Comparison of ENCODE assay signal across 14 cellular contexts in the genomic region with DNA sequence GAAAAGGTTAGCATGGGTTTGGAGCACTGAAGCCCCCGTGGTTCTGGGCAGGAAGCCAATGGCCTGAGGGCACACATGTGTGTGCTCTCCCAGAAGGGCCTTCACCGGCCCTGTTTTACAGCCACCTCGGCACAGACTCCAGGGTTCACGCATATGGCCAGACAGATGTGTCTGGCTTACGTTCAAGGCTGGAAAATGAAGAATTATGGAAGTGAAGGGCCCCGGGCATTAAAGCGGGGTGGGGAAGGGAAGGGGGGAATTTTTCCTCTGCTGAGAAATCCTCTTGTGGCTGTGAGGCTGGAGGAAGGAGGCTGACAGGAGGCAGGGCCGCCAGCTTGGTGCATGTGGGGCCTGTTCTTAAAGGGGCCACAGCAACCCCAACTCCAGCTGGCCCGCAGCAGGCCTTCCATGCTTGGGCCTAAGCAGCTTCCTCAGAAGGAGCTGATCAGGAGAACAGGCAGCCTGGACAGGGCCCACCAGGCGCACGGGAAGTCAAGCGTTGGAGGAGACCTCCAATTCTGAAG. TPM values are rescaled to one million over a fixed set of nuclear protein-coding genes. Genes with fewer than 3 reads are reported as not detected.
DNase-seq lines count a peak whose midpoint lies in the region; ATAC-seq and TF ChIP-seq lines count a peak whose summit lies in the region.
"Had no signal": no experiment of that assay in that cellular context is flagged by ENCODE, and none has a peak within 500 bp of the region (broad histone marks: within the 10 kb centered on the region; RNA-seq: fewer than 3 reads in every experiment).

No MANE protein-coding gene starts in this region.

- no peak for TF ChIP-seq POLR2A in suprapubic skin (IDR thresholded peaks at IDR 0.05)

- H3K36me3 ChIP-seq in lung (ENCODE audit: control insufficient read depth in 2 of 2, insufficient read depth in 2 of 2, low read length in 2 of 2) (peaks cover 0 to 21% of the 10 kb centered on the region in 2 donors), suprapubic skin (peaks cover 55% of the 10 kb centered on the region)

- WGBS in lung, 2 donors = 56 to 62% methylated on average over 12 of the region's 12 CpGs
- WGBS in suprapubic skin = 54% methylated on average over 10 of the region's 12 CpGs

- CTCF ChIA-PET in WTC11 (lab: Charles Lee) = interaction anchor here (0.9 to 3.7 kb wide), 7 partner anchors 14 to 168 kb away, joined by 3 to 21 read pairs (median 13); a partner anchor contains a TSS

- peak overlapping the region; percentile 78 for H3K27ac Mint-ChIP-seq in WTC11
- H3K27ac Mint-ChIP-seq: activated naive CD4-positive, alpha-beta T cell treated with anti-CD3 and anti-CD28 coated beads, Interleukin-2, amount 50 U/mL, for 24 hours; effector memory CD8-positive, alpha-beta T cell had no signal

- peak; percentile 16 for DNase-seq in NCI-H2171 treated with DMSO at 0.1 percent for 48 hours (lab: John Stamatoyannopoulos, UW)
- no peak for DNase-seq in NCI-H2171 (lab: John Stamatoyannopoulos, UW)
- no peak for DNase-seq in WTC11 (ENCODE audit: low spot score)
- no peak for DNase-seq in lung (ENCODE audit: low spot score)
- DNase-seq in suprapubic skin (ENCODE audit: low spot score in 2 of 2) = no peak
- DNase-seq in SHP77 treated with DMSO at 0.1 percent for 48 hours (lab: John Stamatoyannopoulos, UW) = no peak
- DNase-seq in DMS53 treated with DMSO at 0.1 percent for 48 hours (lab: John Stamatoyannopoulos, UW; ENCODE audit: unreplicated experiment) = no peak
- no peak for DNase-seq in omental fat pad (ENCODE audit: low spot score)
- DNase-seq: activated CD4-positive, alpha-beta T cell treated with anti-CD3 and anti-CD28 coated beads, Interleukin-2, amount 50 U/mL, for 4 hours; effector memory CD8-positive, alpha-beta T cell; NCI-H2029 had no signal

- H3K9me3 ChIP-seq in lung (ENCODE audit: control insufficient read depth in 2 of 2, insufficient read depth in 1 of 2, low read length in 1 of 2) = no peaks in the 10 kb centered on the region
- H3K9me3 ChIP-seq in suprapubic skin = no peaks in the 10 kb centered on the region
- H3K9me3 ChIP-seq: A549, neutrophil had no signal

- H3K4me3 ChIP-seq in lung (no peak overlapping the region), suprapubic skin (no peak overlapping the region)
- H3K4me3 ChIP-seq: A549 had no signal

- no peaks in the 10 kb centered on the region for H3K27me3 ChIP-seq in lung (ENCODE audit: control insufficient read depth, insufficient read depth)
- H3K27me3 ChIP-seq in suprapubic skin = no peaks in the 10 kb centered on the region
- H3K27me3 ChIP-seq: neutrophil had no signal

- POLR2A ChIA-PET in WTC11 (lab: Charles Lee) = no interaction called here

- H3K4me1 ChIP-seq in lung (ENCODE audit: control insufficient read depth in 2 of 2, insufficient read depth in 2 of 2, low read length in 2 of 2) (peaks cover 0 to 4% of the 10 kb centered on the region in 2 donors), suprapubic skin (peaks cover 26% of the 10 kb centered on the region)

- no peak overlapping the region for H3K4me3 Mint-ChIP-seq in WTC11
- H3K4me3 Mint-ChIP-seq: activated naive CD4-positive, alpha-beta T cell treated with anti-CD3 and anti-CD28 coated beads, Interleukin-2, amount 50 U/mL, for 24 hours; effector memory CD8-positive, alpha-beta T cell had no signal

- TF ChIP-seq CTCF in WTC11 (IDR thresholded peaks at IDR 0.05) (no peak), lung (IDR thresholded peaks at IDR 0.05; ENCODE audit: control extremely low read depth, extremely low read depth) (no peak), suprapubic skin (IDR thresholded peaks at IDR 0.05) (no peak), omental fat pad (IDR thresholded peaks at IDR 0.05) (no peak)

- peak overlapping the region; percentile 30 to 76 for H3K27ac ChIP-seq in lung (ENCODE audit: low read depth in 1 of 2, low read length in 1 of 2)
- peak overlapping the region; percentile 68 for H3K27ac ChIP-seq in suprapubic skin
- H3K27ac ChIP-seq: A549, neutrophil had no signal

- H3K36me3 Mint-ChIP-seq in WTC11 = peaks cover 8% of the 10 kb centered on the region

- H3K27me3 Mint-ChIP-seq in WTC11 (ENCODE audit: low read depth) = no peaks in the 10 kb centered on the region
- H3K27me3 Mint-ChIP-seq: activated naive CD4-positive, alpha-beta T cell treated with anti-CD3 and anti-CD28 coated beads, Interleukin-2, amount 50 U/mL, for 24 hours; effector memory CD8-positive, alpha-beta T cell had no signal

- ATAC-seq in WTC11 = no peak
- ATAC-seq in lung (ENCODE audit: insufficient read depth, low FRiP score) = no peak
- no peak for ATAC-seq in omental fat pad (ENCODE audit: low FRiP score)
- ATAC-seq: effector memory CD8-positive, alpha-beta T cell had no signal

- H3K4me1 Mint-ChIP-seq in WTC11 = peaks cover 10% of the 10 kb centered on the region
- H3K4me1 Mint-ChIP-seq: activated naive CD4-positive, alpha-beta T cell treated with anti-CD3 and anti-CD28 coated beads, Interleukin-2, amount 50 U/mL, for 24 hours had no signal

- no peaks in the 10 kb centered on the region for H3K9me3 Mint-ChIP-seq in WTC11
- H3K9me3 Mint-ChIP-seq: activated naive CD4-positive, alpha-beta T cell treated with anti-CD3 and anti-CD28 coated beads, Interleukin-2, amount 50 U/mL, for 24 hours; effector memory CD8-positive, alpha-beta T cell had no signal

- TF ChIP-seq EP300 in suprapubic skin (IDR thresholded peaks at IDR 0.05) = no peak

TF ChIP-seq in WTC11, 78 proteins besides CTCF, POLR2A, EP300 and RAD21 (continues in another document):
- no peak for TF ChIP-seq CREB1 (CRISPR knock-in tag; IDR thresholded peaks at IDR 0.05)
- no peak for TF ChIP-seq OVOL2 (CRISPR knock-in tag; IDR thresholded peaks at IDR 0.05; ENCODE audit: borderline replicate concordance)
- TF ChIP-seq NFATC4 (CRISPR knock-in tag; IDR thresholded peaks at IDR 0.05) = no peak
- TF ChIP-seq RELA (CRISPR knock-in tag; IDR thresholded peaks at IDR 0.05; ENCODE audit: borderline replicate concordance) = no peak
- no peak for TF ChIP-seq GRHL2 (CRISPR knock-in tag; IDR thresholded peaks at IDR 0.05; ENCODE audit: insufficient replicate concordance, severe bottlenecking)
- TF ChIP-seq FOXK1 (CRISPR knock-in tag; IDR thresholded peaks at IDR 0.05) = no peak
- TF ChIP-seq, protein P1, sequence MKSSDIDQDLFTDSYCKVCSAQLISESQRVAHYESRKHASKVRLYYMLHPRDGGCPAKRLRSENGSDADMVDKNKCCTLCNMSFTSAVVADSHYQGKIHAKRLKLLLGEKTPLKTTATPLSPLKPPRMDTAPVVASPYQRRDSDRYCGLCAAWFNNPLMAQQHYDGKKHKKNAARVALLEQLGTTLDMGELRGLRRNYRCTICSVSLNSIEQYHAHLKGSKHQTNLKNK (CRISPR knock-in tag; IDR thresholded peaks at IDR 0.05) = no peak
- no peak for TF ChIP-seq ZNF416 (CRISPR knock-in tag; IDR thresholded peaks at IDR 0.05)
- TF ChIP-seq, protein P2, sequence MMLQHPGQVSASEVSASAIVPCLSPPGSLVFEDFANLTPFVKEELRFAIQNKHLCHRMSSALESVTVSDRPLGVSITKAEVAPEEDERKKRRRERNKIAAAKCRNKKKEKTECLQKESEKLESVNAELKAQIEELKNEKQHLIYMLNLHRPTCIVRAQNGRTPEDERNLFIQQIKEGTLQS (CRISPR knock-in tag; conservative IDR thresholded peaks at IDR 0.05) = no peak
- TF ChIP-seq, protein P3, sequence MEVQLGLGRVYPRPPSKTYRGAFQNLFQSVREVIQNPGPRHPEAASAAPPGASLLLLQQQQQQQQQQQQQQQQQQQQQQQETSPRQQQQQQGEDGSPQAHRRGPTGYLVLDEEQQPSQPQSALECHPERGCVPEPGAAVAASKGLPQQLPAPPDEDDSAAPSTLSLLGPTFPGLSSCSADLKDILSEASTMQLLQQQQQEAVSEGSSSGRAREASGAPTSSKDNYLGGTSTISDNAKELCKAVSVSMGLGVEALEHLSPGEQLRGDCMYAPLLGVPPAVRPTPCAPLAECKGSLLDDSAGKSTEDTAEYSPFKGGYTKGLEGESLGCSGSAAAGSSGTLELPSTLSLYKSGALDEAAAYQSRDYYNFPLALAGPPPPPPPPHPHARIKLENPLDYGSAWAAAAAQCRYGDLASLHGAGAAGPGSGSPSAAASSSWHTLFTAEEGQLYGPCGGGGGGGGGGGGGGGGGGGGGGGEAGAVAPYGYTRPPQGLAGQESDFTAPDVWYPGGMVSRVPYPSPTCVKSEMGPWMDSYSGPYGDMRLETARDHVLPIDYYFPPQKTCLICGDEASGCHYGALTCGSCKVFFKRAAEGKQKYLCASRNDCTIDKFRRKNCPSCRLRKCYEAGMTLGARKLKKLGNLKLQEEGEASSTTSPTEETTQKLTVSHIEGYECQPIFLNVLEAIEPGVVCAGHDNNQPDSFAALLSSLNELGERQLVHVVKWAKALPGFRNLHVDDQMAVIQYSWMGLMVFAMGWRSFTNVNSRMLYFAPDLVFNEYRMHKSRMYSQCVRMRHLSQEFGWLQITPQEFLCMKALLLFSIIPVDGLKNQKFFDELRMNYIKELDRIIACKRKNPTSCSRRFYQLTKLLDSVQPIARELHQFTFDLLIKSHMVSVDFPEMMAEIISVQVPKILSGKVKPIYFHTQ (CRISPR knock-in tag; IDR thresholded peaks at IDR 0.05) = no peak

RNA-seq across cellular contexts. Expression of a gene that starts 21.6 kb away (rescaled TPM):
- 0.37 to 0.46 TPM (median 0.39 TPM) in 3 replicates for total RNA-seq in WTC11 (2021)
- 10 to 100 TPM; 28.9 to 34.8 TPM for total RNA-seq in lung
- polyA plus RNA-seq in lung = 10 to 100 TPM in 1 of 2 donors, 1 to 10 TPM in 1; 5.5 to 14.4 TPM
- total RNA-seq in suprapubic skin = 1 to 10 TPM; 2.7 to 9.5 (median 4.9) TPM
- 10 to 100 TPM in 3 of 4 donors, 1 to 10 TPM in 1; 9.9 to 63.8 (median 37.3) TPM for total RNA-seq in omental fat pad

RNA-seq across cellular contexts. Expression of a gene that starts 34.7 kb away (rescaled TPM):
- total RNA-seq in WTC11 (2021) (18.4 to 23.5 TPM (median 20.5 TPM) in 3 replicates), lung (10 to 100 TPM; 11.1 to 31.7 TPM), suprapubic skin (10 to 100 TPM; 36.6 to 51.5 (median 42.7) TPM), omental fat pad (10 to 100 TPM; 21.1 to 30.4 (median 26.2) TPM)
- 10 to 100 TPM; 43.2 to 55.4 TPM for polyA plus RNA-seq in lung

RNA-seq across cellular contexts. Expression of a gene that starts 46.6 kb away (rescaled TPM):
- total RNA-seq in WTC11 (2021) = 29.5 to 43.2 TPM (median 33.0 TPM) in 3 replicates
- total RNA-seq in lung = 10 to 100 TPM; 32.7 to 37.8 TPM
- polyA plus RNA-seq in lung = 10 to 100 TPM; 21.1 to 21.6 TPM
- 100 to 1,000 TPM in 1 of 4 donors, 10 to 100 TPM in 3; 58.7 to 115 (median 66.3) TPM for total RNA-seq in suprapubic skin
- 10 to 100 TPM; 36.8 to 53.1 (median 37.6) TPM for total RNA-seq in omental fat pad

RNA-seq across cellular contexts. Expression of a gene that starts 51.4 kb away (rescaled TPM):
- total RNA-seq in WTC11 (2021) (0.27 to 0.72 TPM (median 0.37 TPM) in 3 replicates), lung (1 to 10 TPM in 1 of 2 donors, under 1 TPM in 1; 0.65 to 7.3 TPM), suprapubic skin (10 to 100 TPM; 16.4 to 24.8 (median 21.6) TPM), omental fat pad (1 to 10 TPM; 4.5 to 5.2 (median 4.6) TPM)
- polyA plus RNA-seq in lung = 1 to 10 TPM; 1.2 to 3.5 TPM
